Comparison of ENCODE assay signal across 20 cellular contexts in the genomic region with DNA sequence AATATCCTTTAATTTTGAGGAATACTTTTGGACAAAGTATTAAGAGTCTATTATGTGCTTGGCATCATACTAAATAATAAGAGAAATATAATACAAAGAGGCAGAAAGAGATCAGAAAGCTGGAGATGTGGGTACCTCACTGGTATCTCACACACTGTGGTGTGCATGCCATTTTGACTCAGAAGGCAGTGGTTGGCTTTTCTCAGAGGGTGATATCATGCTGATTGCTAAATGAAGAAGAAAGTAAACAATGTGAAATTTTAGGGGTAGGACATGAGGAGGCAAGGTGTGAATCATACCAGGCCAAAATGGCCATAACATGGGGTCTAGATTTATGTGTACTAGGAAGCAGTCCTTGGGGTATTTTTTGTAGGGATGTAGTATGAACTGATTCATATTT. TPM values are rescaled to one million over a fixed set of nuclear protein-coding genes. Genes with fewer than 3 reads are reported as not detected.
DNase-seq lines count a peak whose midpoint lies in the region; ATAC-seq, FAIRE-seq and TF ChIP-seq lines count a peak whose summit lies in the region.
"Had no signal": no experiment of that assay in that cellular context is flagged by ENCODE, and none has a peak within 500 bp of the region (broad histone marks: within the 10 kb centered on the region; RNA-seq: fewer than 3 reads in every experiment).

No MANE protein-coding gene starts in this region.

- H3K9me3 ChIP-seq in GM23248 (ENCODE audit: low read depth) (no peaks in the 10 kb centered on the region), osteoblast (ENCODE audit: low read depth, low read length) (no peaks in the 10 kb centered on the region)

- no peak overlapping the region for H3K9ac ChIP-seq in GM23248
- H3K9ac ChIP-seq: BLaER1 had no signal

- no peaks in the 10 kb centered on the region for H3F3A ChIP-seq in GM23248 (ENCODE audit: insufficient read depth)

- H3K36me3 ChIP-seq in GM23248 (ENCODE audit: low read depth), result no peaks in the 10 kb centered on the region
- H3K36me3 ChIP-seq in bronchial epithelial cell (ENCODE audit: control insufficient read depth, insufficient read depth, low read length), result no peaks in the 10 kb centered on the region
- no peaks in the 10 kb centered on the region for H3K36me3 ChIP-seq in osteoblast (ENCODE audit: insufficient read depth, low read length)
- H3K36me3 ChIP-seq: BLaER1 had no signal

- no peaks in the 10 kb centered on the region for H4K20me1 ChIP-seq in GM23248 (ENCODE audit: insufficient read depth)
- no peaks in the 10 kb centered on the region for H4K20me1 ChIP-seq in osteoblast (ENCODE audit: insufficient read depth, low read length)
- H4K20me1 ChIP-seq: BLaER1 had no signal

- FAIRE-seq in bronchial epithelial cell (lab: Jason Lieb, UNC), result no peak
- FAIRE-seq: GM12878 had no signal

- H3K27ac ChIP-seq in GM23248, result no peak overlapping the region
- H3K27ac ChIP-seq in osteoblast (ENCODE audit: low read depth, low read length), result no peak overlapping the region
- H3K27ac ChIP-seq: BLaER1 had no signal

- H3K4me1 ChIP-seq in GM23248 (ENCODE audit: insufficient read depth), result no peaks in the 10 kb centered on the region
- no peaks in the 10 kb centered on the region for H3K4me1 ChIP-seq in osteoblast (ENCODE audit: insufficient read depth, low read length)
- H3K4me1 ChIP-seq: BLaER1 had no signal

- TF ChIP-seq CTCF in bronchial epithelial cell (IDR thresholded peaks at IDR 0.05; ENCODE audit: insufficient read depth, low read length, severe bottlenecking) (no peak), osteoblast (IDR thresholded peaks at IDR 0.05; ENCODE audit: extremely low read depth, low read depth, low read length) (no peak)

- H3K27me3 ChIP-seq in GM23248 (replicated peaks; ENCODE audit: insufficient read depth), result no peaks in the 10 kb centered on the region
- H3K27me3 ChIP-seq in bronchial epithelial cell (ENCODE audit: control insufficient read depth, insufficient read depth, low read length), result no peaks in the 10 kb centered on the region
- H3K27me3 ChIP-seq in osteoblast (ENCODE audit: insufficient read depth, low read length), result no peaks in the 10 kb centered on the region
- H3K27me3 ChIP-seq: BLaER1 had no signal

- H3K4me3 ChIP-seq in GM23248 (no peak overlapping the region), bronchial epithelial cell (ENCODE audit: low read depth, low read length) (no peak overlapping the region), osteoblast (ENCODE audit: insufficient read depth, low read length) (no peak overlapping the region)
- H3K4me3 ChIP-seq: BLaER1, GM12878 had no signal

- H3K79me2 ChIP-seq in GM23248 (ENCODE audit: insufficient read depth) (no peaks in the 10 kb centered on the region), osteoblast (ENCODE audit: insufficient read depth, low read length) (no peaks in the 10 kb centered on the region)

- ATAC-seq in HG03571 (IDR thresholded peaks at IDR 0.05; ENCODE audit: unreplicated experiment), result no peak
- ATAC-seq: GM12878 had no signal

- H2AFZ ChIP-seq in GM23248, result no peak overlapping the region
- H2AFZ ChIP-seq in osteoblast (ENCODE audit: low read length), result no peak overlapping the region

- H3K4me2 ChIP-seq in GM23248 (ENCODE audit: unreplicated experiment) (no peak overlapping the region), osteoblast (ENCODE audit: insufficient read depth, low read length) (no peak overlapping the region)
- H3K4me2 ChIP-seq: BLaER1 had no signal

- in situ Hi-C loops in GM23248 (cut with MboI) (no loop called here), KBM-7 (cut with MboI; ENCODE audit: low pct_unique_long_range_greater_than_20kb, low sequenced_read_pairs) (no loop called here)

- no peaks in the 10 kb centered on the region; the same call in 1 of the 2 replicates for H3K9me2 ChIP-seq in GM23248 (ENCODE audit: insufficient read depth)

- DNase-seq in GM23248 (peak; percentile 24), NCI-H226 (peak; percentile 46), bronchial epithelial cell (ENCODE audit: low read depth) (peak; percentile 81), osteoblast (ENCODE audit: insufficient read length, low spot score, missing footprints) (peak; percentile 17), NCI-H146 treated with DMSO at 0.1 percent for 48 hours (lab: John Stamatoyannopoulos, UW; ENCODE audit: unreplicated experiment) (no peak), KBM-7 (no peak)
- DNase-seq: Caco-2; CD4-positive, alpha-beta T cell; DMS 273 treated with DMSO at 0.1 percent for 48 hours; DMS79 treated with DMSO at 0.1 percent for 48 hours; Kasumi-1; NCI-H1092; NCI-H1436; NCI-H2029; NCI-H2171; NCI-H524 treated with DMSO at 0.1 percent for 48 hours; SHP77 had no signal

RNA-seq across cellular contexts. Expression of a gene that starts 16.6 kb away (rescaled TPM):
- 9.5 and 12.0 TPM in 2 replicates for total RNA-seq in GM23248 (2014; rRNA removed; shearing (Covaris generic))
- polyA plus RNA-seq in GM23248 (2016; fragmentation: Nextera tagmentation; extraction: Ambion mirVana), result 3.5 and 3.6 TPM in 2 replicates
- total RNA-seq in bronchial epithelial cell, result 31.6 and 34.8 TPM in 2 replicates
- total RNA-seq in osteoblast, result 21.2 and 23.5 TPM in 2 replicates

Comparison
In these comparisons a context has a peak if more than half of its experiments do, and no peak if none do; other contexts are left out.
1. DNase-seq: peak in GM23248 (single experiment), NCI-H226 (single experiment), bronchial epithelial cell (single experiment) and osteoblast (single experiment); none in NCI-H146 treated with DMSO at 0.1 percent for 48 hours (single experiment) and KBM-7 (single experiment).